17 cellular contexts compared by ENCODE assay signal in genomic region chr5:154162475-154163217, GRCh38. TPM values are rescaled to one million over a fixed set of nuclear protein-coding genes. Genes with fewer than 3 reads are reported as not detected.
DNase-seq lines count a peak whose midpoint lies in the region; TF ChIP-seq lines count a peak whose summit lies in the region.
"Had no signal": no experiment of that assay in that cellular context is flagged by ENCODE, and none has a peak within 500 bp of the region (broad histone marks: within the 10 kb centered on the region; RNA-seq: fewer than 3 reads in every experiment).

No MANE protein-coding gene starts in this region.

- no peaks in the 10 kb centered on the region for H3K9me3 Mint-ChIP-seq in endodermal cell
- H3K9me3 Mint-ChIP-seq in nephron progenitor cell, result no peaks in the 10 kb centered on the region

- H3K4me1 Mint-ChIP-seq in endodermal cell, result peaks cover 57% of the 10 kb centered on the region
- H3K4me1 Mint-ChIP-seq in nephron progenitor cell, result peaks cover 86% of the 10 kb centered on the region

- H3K36me3 ChIP-seq in endodermal cell (ENCODE audit: control insufficient read depth, insufficient read depth, low read length), result no peaks in the 10 kb centered on the region

- H3K36me3 Mint-ChIP-seq in endodermal cell (ENCODE audit: low read depth) (no peaks in the 10 kb centered on the region), nephron progenitor cell (ENCODE audit: low read depth) (no peaks in the 10 kb centered on the region)

- peaks cover 4% of the 10 kb centered on the region for H3K27me3 Mint-ChIP-seq in endodermal cell (ENCODE audit: insufficient read depth)
- peaks cover 73% of the 10 kb centered on the region for H3K27me3 Mint-ChIP-seq in nephron progenitor cell (ENCODE audit: low read depth, poor library complexity)

- H3K4me3 Mint-ChIP-seq in endodermal cell (no peak overlapping the region), nephron progenitor cell (peak overlapping the region; percentile 15)

- H3K27ac Mint-ChIP-seq in endodermal cell, result no peak overlapping the region
- H3K27ac Mint-ChIP-seq in nephron progenitor cell, result peak overlapping the region; percentile 29

- H3K4me3 ChIP-seq in endodermal cell (ENCODE audit: low read length) (no peak overlapping the region), dorsolateral prefrontal cortex (no peak overlapping the region)

- WGBS in endodermal cell (ENCODE audit: insufficient coverage in 1 of 2, insufficient read length in 1 of 2), 2 experiments, result 84 to 88% methylated on average over 6 to 7 of the region's 7 CpGs

- peak; percentile 53 for DNase-seq in DMS79 (lab: John Stamatoyannopoulos, UW)
- DNase-seq in NCI-H187 (lab: John Stamatoyannopoulos, UW), result peak; percentile 36 to 58
- peak; percentile 45 for DNase-seq in endodermal cell
- DNase-seq in nephron progenitor cell, result peak; percentile 52
- DNase-seq in dorsolateral prefrontal cortex, result no peak
- no peak for DNase-seq in NCI-H2227 treated with DMSO at 0.1 percent for 48 hours (lab: John Stamatoyannopoulos, UW)
- DNase-seq in AG08396 (ENCODE audit: low spot score), result no peak
- no peak for DNase-seq in stimulated activated CD4-positive, alpha-beta T cell treated with anti-CD3 and anti-CD28 coated beads, Interleukin-1b, Interleukin-23, amount 100 ng/mL, for 48 hours
- DNase-seq: activated effector memory CD4-positive, alpha-beta T cell treated with Interleukin-2 at 50 U/mL for 16 hours; cortex of kidney; DND-41; erythroblast; kidney glomerular epithelial cell; NCI-H1436; stimulated activated CD4-positive, alpha-beta T cell treated with anti-CD3 and anti-CD28 coated beads, Interleukin-12 subunit alpha, Interleukin-12 subunit beta, amount 100 ng/mL, for 4 hours; T-helper 2 cell had no signal

- TF ChIP-seq CTCF in endodermal cell (conservative IDR thresholded peaks at IDR 0.05) (no peak), nephron progenitor cell (IDR thresholded peaks at IDR 0.05) (no peak), dorsolateral prefrontal cortex (IDR thresholded peaks at IDR 0.05 in 54 of 56, conservative IDR thresholded peaks at IDR 0.05 in 2 of 56; ENCODE audit: low read depth in 1 of 56, partially characterized antibody in 56 of 56) (no peak)

- intact Hi-C loops in dorsolateral prefrontal cortex (cut with DNase I), result no loop called here

- H3K27ac ChIP-seq in endodermal cell (ENCODE audit: low read depth, low read length) (no peak overlapping the region), dorsolateral prefrontal cortex (no peak overlapping the region)
- H3K27ac ChIP-seq: parathyroid adenoma had no signal

- no peaks in the 10 kb centered on the region for H3K9me3 ChIP-seq in endodermal cell (ENCODE audit: control insufficient read depth, low read length)

- H3K27me3 ChIP-seq in endodermal cell (ENCODE audit: control insufficient read depth, insufficient read depth, low read length, poor library complexity, severe bottlenecking), result no peaks in the 10 kb centered on the region
- H3K27me3 ChIP-seq in dorsolateral prefrontal cortex, result no peaks in the 10 kb centered on the region

- peaks cover 13% of the 10 kb centered on the region for H3K4me1 ChIP-seq in endodermal cell (ENCODE audit: control insufficient read depth, insufficient read depth, low read length)
- H3K4me1 ChIP-seq: parathyroid adenoma had no signal

- no peak overlapping the region for H3K9ac ChIP-seq in endodermal cell (ENCODE audit: extremely low read depth, low read length, poor library complexity, severe bottlenecking)
- H3K9ac ChIP-seq: parathyroid adenoma had no signal

RNA-seq across cellular contexts. Expression of gene GALNT10, which starts 27.9 kb away (rescaled TPM):
- total RNA-seq in endodermal cell (10 to 100 TPM; 30.2 to 43.4 TPM), dorsolateral prefrontal cortex (10 to 100 TPM in 119 of 120 experiments, 1 to 10 TPM in 1; 9.1 to 33.2 (median 17.2) TPM)
- polyA plus RNA-seq in endodermal cell (2013, experiment 1 of 2), result 25.0 TPM
- polyA plus RNA-seq in endodermal cell (2013, experiment 2 of 2), result 25.7 TPM

Comparison
In these comparisons a context has a peak if more than half of its experiments do, and no peak if none do; other contexts are left out.
1. DNase-seq: peak in DMS79 (single experiment), NCI-H187 (2 of 2), endodermal cell (single experiment) and nephron progenitor cell (single experiment); none in dorsolateral prefrontal cortex (0 of 10), NCI-H2227 treated with DMSO at 0.1 percent for 48 hours (single experiment), AG08396 (single experiment) and stimulated activated CD4-positive, alpha-beta T cell treated with anti-CD3 and anti-CD28 coated beads, Interleukin-1b, Interleukin-23, amount 100 ng/mL, for 48 hours (single experiment).